ENCODE assay signal across 23 cellular contexts in genomic region chr14:65173973-65174693, GRCh38.
DNase-seq lines count a peak whose midpoint lies in the region; ATAC-seq, FAIRE-seq and TF ChIP-seq lines count a peak whose summit lies in the region.
"Had no signal": no experiment of that assay in that cellular context is flagged by ENCODE, and none has a peak within 500 bp of the region (broad histone marks: within the 10 kb centered on the region; RNA-seq: fewer than 3 reads in every experiment).

No MANE protein-coding gene starts in this region.

- TF ChIP-seq CTCF in brain (conservative IDR thresholded peaks at IDR 0.05) (no peak), tibial nerve (IDR thresholded peaks at IDR 0.05) (no peak), foreskin keratinocyte (conservative IDR thresholded peaks at IDR 0.05) (no peak)

- H3K27me3 ChIP-seq in tibial nerve = no peaks in the 10 kb centered on the region
- no peaks in the 10 kb centered on the region for H3K27me3 ChIP-seq in foreskin keratinocyte

- FAIRE-seq in HTR-8/SVneo (lab: Jason Lieb, UNC) = peak; percentile 100
- FAIRE-seq: GM18507 had no signal

- intact Hi-C loops in posterior vena cava (cut with DNase I) = no loop called here

- no peaks in the 10 kb centered on the region for H3K36me3 Mint-ChIP-seq in brain
- H3K36me3 Mint-ChIP-seq: activated naive CD8-positive, alpha-beta T cell; stimulated activated effector memory CD8-positive, alpha-beta T cell treated with anti-CD3 and anti-CD28 coated beads, Interleukin-12 subunit alpha, Interleukin-12 subunit beta, amount 100 ng/mL, for 72 hours had no signal

- ATAC-seq in foreskin keratinocyte = no peak
- ATAC-seq in HG02798 (IDR thresholded peaks at IDR 0.05; ENCODE audit: poor library complexity, unreplicated experiment) = no peak
- ATAC-seq: left lung; right cardiac atrium; stimulated activated effector memory CD8-positive, alpha-beta T cell treated with anti-CD3 and anti-CD28 coated beads, Interleukin-12 subunit alpha, Interleukin-12 subunit beta, amount 100 ng/mL, for 72 hours had no signal

- no peak overlapping the region for H3K4me3 ChIP-seq in tibial nerve
- H3K4me3 ChIP-seq: left lung had no signal

- H3K27ac ChIP-seq in tibial nerve (peak overlapping the region in 1 of 4 donors; percentile 24), foreskin keratinocyte (no peak overlapping the region)
- H3K27ac ChIP-seq: KMS-11, left lung had no signal

- H3K4me1 ChIP-seq in tibial nerve (peaks cover 0 to 20% (median 4%) of the 10 kb centered on the region in 4 donors), foreskin keratinocyte (peaks cover 1% of the 10 kb centered on the region)

- peaks cover 50% of the 10 kb centered on the region for H3K4me1 Mint-ChIP-seq in brain

- TF ChIP-seq EP300 in tibial nerve (IDR thresholded peaks at IDR 0.05) = no peak

- no peak for TF ChIP-seq POLR2A in tibial nerve (IDR thresholded peaks at IDR 0.05)

- no peaks in the 10 kb centered on the region for H3K27me3 Mint-ChIP-seq in brain

- DNase-seq in AG20443 (ENCODE audit: low spot score) (peak; percentile 21), HTR-8/SVneo (ENCODE audit: insufficient read length, low spot score) (no peak), left kidney (ENCODE audit: low read depth, low spot score) (peak; percentile 68), tibial nerve (ENCODE audit: low spot score in 2 of 2) (no peak), posterior vena cava (ENCODE audit: low spot score) (no peak), foreskin keratinocyte (no peak)
- DNase-seq: ACHN; activated CD4-positive, alpha-beta T cell treated with anti-CD3 and anti-CD28 coated beads for 1 hour; central memory CD4-positive, alpha-beta T cell; COR-L47; GDM1; glutamatergic neuron; left lung; NCI-H1417 treated with DMSO at 0.1 percent for 48 hours; NCI-H510A; right cardiac atrium; RPMI8226 had no signal

- H3K27ac Mint-ChIP-seq in brain = peak overlapping the region in 4 of 5 experiments; percentile 3 to 85 (median 47)
- H3K27ac Mint-ChIP-seq: activated naive CD8-positive, alpha-beta T cell; stimulated activated effector memory CD8-positive, alpha-beta T cell treated with anti-CD3 and anti-CD28 coated beads, Interleukin-12 subunit alpha, Interleukin-12 subunit beta, amount 100 ng/mL, for 72 hours had no signal

- H3K9me3 ChIP-seq in tibial nerve = no peaks in the 10 kb centered on the region
- H3K9me3 ChIP-seq: left lung had no signal

- peaks cover 0 to 3% (median 0%) of the 10 kb centered on the region in 5 experiments for H3K9me3 Mint-ChIP-seq in brain
- H3K9me3 Mint-ChIP-seq: stimulated activated effector memory CD8-positive, alpha-beta T cell treated with anti-CD3 and anti-CD28 coated beads, Interleukin-12 subunit alpha, Interleukin-12 subunit beta, amount 100 ng/mL, for 72 hours had no signal

- H3K4me3 Mint-ChIP-seq in brain = peak overlapping the region; percentile 5 to 64 (median 18)
- H3K4me3 Mint-ChIP-seq: activated naive CD8-positive, alpha-beta T cell; stimulated activated effector memory CD8-positive, alpha-beta T cell treated with anti-CD3 and anti-CD28 coated beads, Interleukin-12 subunit alpha, Interleukin-12 subunit beta, amount 100 ng/mL, for 72 hours had no signal

- H3K36me3 ChIP-seq in tibial nerve = no peaks in the 10 kb centered on the region
- H3K36me3 ChIP-seq: left lung had no signal

- WGBS in tibial nerve, 2 donors = 28 to 40% methylated on average over 13 of the region's 13 CpGs

Comparison
In these comparisons a context has a peak if more than half of its experiments do, and no peak if none do; other contexts are left out.
1. DNase-seq: peak in AG20443 (single experiment) and left kidney (single experiment); none in HTR-8/SVneo (single experiment), tibial nerve (0 of 2), posterior vena cava (single experiment) and foreskin keratinocyte (0 of 2).